In the genomic region with DNA sequence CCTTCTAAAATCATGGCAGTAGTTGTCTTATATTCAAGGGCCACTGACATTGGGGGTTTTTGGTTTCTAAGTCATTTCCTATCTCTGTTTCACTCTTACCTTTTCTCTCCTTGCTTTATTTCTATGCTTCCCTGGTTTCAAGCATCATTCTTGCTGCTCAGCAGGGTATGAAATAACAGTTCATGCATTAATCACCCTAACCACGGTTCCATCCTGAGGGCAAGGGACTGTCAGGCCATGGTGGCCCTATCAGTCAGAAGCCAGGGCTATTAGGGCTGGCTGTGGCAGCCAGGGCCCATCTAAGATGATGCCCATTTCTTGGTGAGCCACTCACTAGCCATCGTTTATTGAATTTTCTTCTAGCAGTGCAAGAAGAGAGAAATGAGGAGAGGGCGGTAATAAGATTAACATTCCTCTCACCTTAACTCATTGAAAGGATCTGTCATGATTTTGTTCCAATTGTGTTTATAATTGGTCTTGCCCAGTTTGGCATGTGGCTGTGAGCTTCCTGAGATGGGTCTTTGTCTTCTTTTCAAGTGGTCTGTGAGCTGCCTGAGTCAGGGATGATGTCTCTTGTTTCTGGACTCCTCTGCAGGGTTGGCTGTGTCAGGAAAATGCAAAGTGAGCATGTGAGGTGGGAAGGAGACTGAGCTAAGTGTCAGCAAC, we compare ENCODE assay signal across 1 cellular context.
TF ChIP-seq lines count a peak whose summit lies in the region.

No MANE protein-coding gene starts in this region.

TF ChIP-seq in HCT116, 20 proteins besides CTCF, POLR2A, EP300 and RAD21 (continued from another document):
- TF ChIP-seq, protein P1, sequence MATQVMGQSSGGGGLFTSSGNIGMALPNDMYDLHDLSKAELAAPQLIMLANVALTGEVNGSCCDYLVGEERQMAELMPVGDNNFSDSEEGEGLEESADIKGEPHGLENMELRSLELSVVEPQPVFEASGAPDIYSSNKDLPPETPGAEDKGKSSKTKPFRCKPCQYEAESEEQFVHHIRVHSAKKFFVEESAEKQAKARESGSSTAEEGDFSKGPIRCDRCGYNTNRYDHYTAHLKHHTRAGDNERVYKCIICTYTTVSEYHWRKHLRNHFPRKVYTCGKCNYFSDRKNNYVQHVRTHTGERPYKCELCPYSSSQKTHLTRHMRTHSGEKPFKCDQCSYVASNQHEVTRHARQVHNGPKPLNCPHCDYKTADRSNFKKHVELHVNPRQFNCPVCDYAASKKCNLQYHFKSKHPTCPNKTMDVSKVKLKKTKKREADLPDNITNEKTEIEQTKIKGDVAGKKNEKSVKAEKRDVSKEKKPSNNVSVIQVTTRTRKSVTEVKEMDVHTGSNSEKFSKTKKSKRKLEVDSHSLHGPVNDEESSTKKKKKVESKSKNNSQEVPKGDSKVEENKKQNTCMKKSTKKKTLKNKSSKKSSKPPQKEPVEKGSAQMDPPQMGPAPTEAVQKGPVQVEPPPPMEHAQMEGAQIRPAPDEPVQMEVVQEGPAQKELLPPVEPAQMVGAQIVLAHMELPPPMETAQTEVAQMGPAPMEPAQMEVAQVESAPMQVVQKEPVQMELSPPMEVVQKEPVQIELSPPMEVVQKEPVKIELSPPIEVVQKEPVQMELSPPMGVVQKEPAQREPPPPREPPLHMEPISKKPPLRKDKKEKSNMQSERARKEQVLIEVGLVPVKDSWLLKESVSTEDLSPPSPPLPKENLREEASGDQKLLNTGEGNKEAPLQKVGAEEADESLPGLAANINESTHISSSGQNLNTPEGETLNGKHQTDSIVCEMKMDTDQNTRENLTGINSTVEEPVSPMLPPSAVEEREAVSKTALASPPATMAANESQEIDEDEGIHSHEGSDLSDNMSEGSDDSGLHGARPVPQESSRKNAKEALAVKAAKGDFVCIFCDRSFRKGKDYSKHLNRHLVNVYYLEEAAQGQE (IDR thresholded peaks at IDR 0.05; ENCODE audit: low read depth), result no peak
- peak; percentile 49; the same call in 1 of the 2 replicates for TF ChIP-seq JUND (IDR thresholded peaks at IDR 0.05)
- TF ChIP-seq SP1 (IDR thresholded peaks at IDR 0.05; ENCODE audit: low read depth), result peak; percentile 49; the same call in 1 of the 2 replicates
- no peak for TF ChIP-seq ZFX (IDR thresholded peaks at IDR 0.05)
- TF ChIP-seq FOSL1 (IDR thresholded peaks at IDR 0.05; ENCODE audit: low read depth), result peak; percentile 60
